ENCODE assay signal across 27 cellular contexts in genomic region chr18:52617931-52618330, GRCh38.
"Had no signal": no experiment of that assay in that cellular context is flagged by ENCODE, and none has a peak within 500 bp of the region (broad histone marks: within the 10 kb centered on the region; RNA-seq: fewer than 3 reads in every experiment).

No MANE protein-coding gene starts in this region.

- H3K27me3 ChIP-seq: adrenal gland, ascending aorta, esophagus muscularis mucosa, heart right ventricle, right atrium auricular region, stomach, transverse colon had no signal

- DNase-seq: activated CD4-positive, alpha-beta T cell treated with anti-CD3 and anti-CD28 coated beads for 36 hours; activated CD4-positive, alpha-beta T cell treated with anti-CD3 and anti-CD28 coated beads, Interleukin-2, amount 50 U/mL, for 4 hours; activated CD4-positive, CD25-positive, alpha-beta regulatory T cell; activated naive CD4-positive, alpha-beta T cell; activated T-cell treated with anti-CD3 and anti-CD28 coated beads for 4 hours; activated T-cell treated with anti-CD3 and anti-CD28 coated beads, Interleukin-2, amount 50 U/mL, for 72 hours; adrenal gland; central memory CD4-positive, alpha-beta T cell; effector CD4-positive, alpha-beta T cell; foreskin melanocyte; heart right ventricle; kidney glomerular epithelial cell; lower lobe of right lung; mesenchymal stem cell; naive thymus-derived CD8-positive, alpha-beta T cell; occipital lobe; psoas muscle; stimulated activated CD4-positive, alpha-beta T cell treated with anti-CD3 and anti-CD28 coated beads, Interleukin-15, amount 100 ng/mL, for 24 hours; stimulated activated CD4-positive, alpha-beta T cell treated with anti-CD3 and anti-CD28 coated beads, Interleukin-2, amount 100 ng/mL, for 24 hours; stimulated activated naive B cell treated with anti-CD40 and anti-IgM and Interleukin-4, amounts not matched to agents 10 μg/mL and 1 μg/mL and 100 μg/mL, for 72 hours; stomach; transverse colon had no signal

- H3K36me3 ChIP-seq: adrenal gland, ascending aorta, esophagus muscularis mucosa, heart right ventricle, lower lobe of right lung, right atrium auricular region, stomach, transverse colon had no signal

- ATAC-seq: activated CD4-positive, alpha-beta T cell treated with anti-CD3 and anti-CD28 coated beads for 36 hours; activated T-cell treated with anti-CD3 and anti-CD28 coated beads, Interleukin-2, amount 50 U/mL, for 72 hours; heart right ventricle; left lobe of liver; lower lobe of right lung; naive thymus-derived CD8-positive, alpha-beta T cell; psoas muscle; stimulated activated naive B cell treated with anti-CD40 and anti-IgM and Interleukin-4, amounts not matched to agents 10 μg/mL and 1 μg/mL and 100 μg/mL, for 72 hours had no signal

- H3K9ac ChIP-seq: parathyroid adenoma had no signal

- H3K9me3 ChIP-seq: adrenal gland, ascending aorta, esophagus muscularis mucosa, heart right ventricle, lower lobe of right lung, psoas muscle, right atrium auricular region, stomach, transverse colon had no signal

- H3K79me2 ChIP-seq: parathyroid adenoma had no signal

- H2AFZ ChIP-seq: parathyroid adenoma had no signal

- H3K4me3 ChIP-seq: adrenal gland, ascending aorta, esophagus muscularis mucosa, heart right ventricle, lower lobe of right lung, psoas muscle, right atrium auricular region, stomach, transverse colon had no signal

- H3K4me1 ChIP-seq: adrenal gland, ascending aorta, esophagus muscularis mucosa, heart right ventricle, lower lobe of right lung, parathyroid adenoma, psoas muscle, right atrium auricular region, stomach, transverse colon had no signal

- H3K27ac ChIP-seq: adrenal gland, ascending aorta, esophagus muscularis mucosa, heart right ventricle, lower lobe of right lung, parathyroid adenoma, psoas muscle, right atrium auricular region, stomach, transverse colon had no signal
